8 cellular contexts compared by ENCODE assay signal in the genomic region with DNA sequence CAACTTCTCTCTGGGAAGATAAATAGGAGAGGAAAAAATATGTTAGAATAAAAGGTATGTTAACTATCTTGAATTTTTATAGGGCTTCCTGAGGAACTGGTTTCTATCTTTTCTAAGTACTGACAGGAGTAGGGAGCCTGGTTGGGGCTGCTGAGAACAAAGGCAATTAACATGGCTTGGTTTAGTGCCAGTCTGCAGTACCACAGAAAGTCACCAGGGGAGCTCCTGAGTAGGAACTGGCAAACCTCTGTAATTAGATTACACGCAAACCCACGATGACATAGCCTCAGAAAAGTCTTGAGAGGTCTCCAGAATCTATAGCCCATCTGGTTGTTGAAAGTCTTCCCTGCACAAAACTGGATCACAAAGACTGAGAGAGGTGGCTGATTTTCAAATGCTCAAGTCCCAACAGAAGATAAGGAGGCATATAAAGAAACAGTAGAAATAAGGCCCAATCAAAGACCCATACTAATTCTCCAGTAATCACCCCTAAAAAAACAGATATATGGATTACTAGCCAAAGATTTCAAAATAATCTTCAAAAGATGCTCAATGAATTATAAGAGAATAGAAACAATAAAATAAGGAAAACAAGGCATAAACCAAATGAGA. TPM values are rescaled to one million over a fixed set of nuclear protein-coding genes. Genes with fewer than 3 reads are reported as not detected.
DNase-seq lines count a peak whose midpoint lies in the region; ATAC-seq and TF ChIP-seq lines count a peak whose summit lies in the region.

No MANE protein-coding gene starts in this region.

- no peak overlapping the region for H3K4me2 ChIP-seq in GM23338

- no peak overlapping the region for H2AFZ ChIP-seq in GM23338

- H3K36me3 ChIP-seq in GM23338 (ENCODE audit: insufficient read depth): no peaks in the 10 kb centered on the region

- no peaks in the 10 kb centered on the region for H3F3A ChIP-seq in GM23338 (replicated peaks; ENCODE audit: low read depth)

- no peaks in the 10 kb centered on the region for H3K4me1 Mint-ChIP-seq in activated CD8-positive, alpha-beta memory T cell treated with anti-CD3 and anti-CD28 coated beads, Interleukin-2, amount 10 ng/mL, durations not matched to agents 7 days and 5 days
- no peaks in the 10 kb centered on the region for H3K4me1 Mint-ChIP-seq in GM23338
- H3K4me1 Mint-ChIP-seq in nephron: no peaks in the 10 kb centered on the region
- H3K4me1 Mint-ChIP-seq in immature natural killer cell: no peaks in the 10 kb centered on the region

- H3K4me1 ChIP-seq in GM23338 (ENCODE audit: insufficient read depth): no peaks in the 10 kb centered on the region

- no peak overlapping the region for H3K27ac ChIP-seq in GM23338 (ENCODE audit: low read depth)

- H3K36me3 Mint-ChIP-seq in activated CD8-positive, alpha-beta memory T cell treated with anti-CD3 and anti-CD28 coated beads, Interleukin-2, amount 10 ng/mL, durations not matched to agents 7 days and 5 days: no peaks in the 10 kb centered on the region
- H3K36me3 Mint-ChIP-seq in GM23338 (ENCODE audit: low read depth): no peaks in the 10 kb centered on the region; the same call in 2 of the 3 replicates
- peaks cover 5% of the 10 kb centered on the region for H3K36me3 Mint-ChIP-seq in nephron (ENCODE audit: low read depth)
- no peaks in the 10 kb centered on the region for H3K36me3 Mint-ChIP-seq in immature natural killer cell

- H3K27ac Mint-ChIP-seq in activated CD8-positive, alpha-beta memory T cell treated with anti-CD3 and anti-CD28 coated beads, Interleukin-2, amount 10 ng/mL, durations not matched to agents 7 days and 5 days: no peak overlapping the region
- H3K27ac Mint-ChIP-seq in GM23338 (no peak overlapping the region), nephron (no peak overlapping the region), immature natural killer cell (no peak overlapping the region)

- CTCF ChIA-PET in activated CD8-positive, alpha-beta memory T cell treated with anti-CD3 and anti-CD28 coated beads, Interleukin-2, amount 10 ng/mL, durations not matched to agents 7 days and 5 days (lab: Charles Lee): no interaction called here

- H3K79me2 ChIP-seq in GM23338 (replicated peaks; ENCODE audit: insufficient read depth): no peaks in the 10 kb centered on the region

- H4K20me1 ChIP-seq in GM23338 (replicated peaks; ENCODE audit: insufficient read depth): no peaks in the 10 kb centered on the region

- ATAC-seq in activated CD8-positive, alpha-beta memory T cell treated with anti-CD3 and anti-CD28 coated beads, Interleukin-2, amount 10 ng/mL, durations not matched to agents 7 days and 5 days: no peak
- ATAC-seq in GM23338: peak; percentile 76

- H3K27me3 ChIP-seq in GM23338 (ENCODE audit: insufficient read depth): no peaks in the 10 kb centered on the region

- no peaks in the 10 kb centered on the region for H3K9me2 ChIP-seq in GM23338 (ENCODE audit: insufficient read depth)

- DNase-seq in activated CD8-positive, alpha-beta memory T cell treated with anti-CD3 and anti-CD28 coated beads, Interleukin-2, amount 10 ng/mL, durations not matched to agents 7 days and 5 days: peak; percentile 41
- DNase-seq in activated CD8-positive, alpha-beta memory T cell treated with anti-CD3 and anti-CD28 coated beads for 24 hours: no peak
- DNase-seq in GM23338 (ENCODE audit: low spot score): peak; percentile 87
- peak; percentile 51 for DNase-seq in LoVo (ENCODE audit: low spot score)
- peak; percentile 41 for DNase-seq in amniotic epithelial cell (ENCODE audit: low read depth)
- DNase-seq in retina: no peak
- no peak for DNase-seq in immature natural killer cell

- H3K9me3 Mint-ChIP-seq in activated CD8-positive, alpha-beta memory T cell treated with anti-CD3 and anti-CD28 coated beads, Interleukin-2, amount 10 ng/mL, durations not matched to agents 7 days and 5 days (ENCODE audit: low read depth): peaks cover 11% of the 10 kb centered on the region
- peaks cover 76% of the 10 kb centered on the region for H3K9me3 Mint-ChIP-seq in GM23338
- H3K9me3 Mint-ChIP-seq in nephron: peaks cover 16% of the 10 kb centered on the region
- H3K9me3 Mint-ChIP-seq in immature natural killer cell: peaks cover 5 to 51% (median 23%) of the 10 kb centered on the region in 6 donors

- H3K4me3 ChIP-seq in GM23338: no peak overlapping the region

- no peak overlapping the region for H3K4me3 Mint-ChIP-seq in activated CD8-positive, alpha-beta memory T cell treated with anti-CD3 and anti-CD28 coated beads, Interleukin-2, amount 10 ng/mL, durations not matched to agents 7 days and 5 days
- H3K4me3 Mint-ChIP-seq in GM23338: no peak overlapping the region
- no peak overlapping the region for H3K4me3 Mint-ChIP-seq in nephron
- no peak overlapping the region for H3K4me3 Mint-ChIP-seq in immature natural killer cell

- no peaks in the 10 kb centered on the region for H3K27me3 Mint-ChIP-seq in activated CD8-positive, alpha-beta memory T cell treated with anti-CD3 and anti-CD28 coated beads, Interleukin-2, amount 10 ng/mL, durations not matched to agents 7 days and 5 days
- no peaks in the 10 kb centered on the region for H3K27me3 Mint-ChIP-seq in GM23338 (ENCODE audit: insufficient read depth, low read depth, poor library complexity)
- no peaks in the 10 kb centered on the region for H3K27me3 Mint-ChIP-seq in nephron (ENCODE audit: low read depth)
- H3K27me3 Mint-ChIP-seq in immature natural killer cell (ENCODE audit: low read depth in 3 of 3): no peaks in the 10 kb centered on the region

- TF ChIP-seq CTCF in GM23338 (conservative IDR thresholded peaks at IDR 0.05; ENCODE audit: low read depth in 2 of 2) (peak; percentile 62 to 66), nephron (IDR thresholded peaks at IDR 0.05; ENCODE audit: unreplicated experiment in 3 of 3) (peak; percentile 23 to 51 (median 28))

TF ChIP-seq in GM23338, 12 proteins besides CTCF, POLR2A, EP300 and RAD21 (continues in another document):
- no peak for TF ChIP-seq EZH2phosphoT487 (IDR thresholded peaks at IDR 0.05; ENCODE audit: unreplicated experiment)
- TF ChIP-seq, protein P1, sequence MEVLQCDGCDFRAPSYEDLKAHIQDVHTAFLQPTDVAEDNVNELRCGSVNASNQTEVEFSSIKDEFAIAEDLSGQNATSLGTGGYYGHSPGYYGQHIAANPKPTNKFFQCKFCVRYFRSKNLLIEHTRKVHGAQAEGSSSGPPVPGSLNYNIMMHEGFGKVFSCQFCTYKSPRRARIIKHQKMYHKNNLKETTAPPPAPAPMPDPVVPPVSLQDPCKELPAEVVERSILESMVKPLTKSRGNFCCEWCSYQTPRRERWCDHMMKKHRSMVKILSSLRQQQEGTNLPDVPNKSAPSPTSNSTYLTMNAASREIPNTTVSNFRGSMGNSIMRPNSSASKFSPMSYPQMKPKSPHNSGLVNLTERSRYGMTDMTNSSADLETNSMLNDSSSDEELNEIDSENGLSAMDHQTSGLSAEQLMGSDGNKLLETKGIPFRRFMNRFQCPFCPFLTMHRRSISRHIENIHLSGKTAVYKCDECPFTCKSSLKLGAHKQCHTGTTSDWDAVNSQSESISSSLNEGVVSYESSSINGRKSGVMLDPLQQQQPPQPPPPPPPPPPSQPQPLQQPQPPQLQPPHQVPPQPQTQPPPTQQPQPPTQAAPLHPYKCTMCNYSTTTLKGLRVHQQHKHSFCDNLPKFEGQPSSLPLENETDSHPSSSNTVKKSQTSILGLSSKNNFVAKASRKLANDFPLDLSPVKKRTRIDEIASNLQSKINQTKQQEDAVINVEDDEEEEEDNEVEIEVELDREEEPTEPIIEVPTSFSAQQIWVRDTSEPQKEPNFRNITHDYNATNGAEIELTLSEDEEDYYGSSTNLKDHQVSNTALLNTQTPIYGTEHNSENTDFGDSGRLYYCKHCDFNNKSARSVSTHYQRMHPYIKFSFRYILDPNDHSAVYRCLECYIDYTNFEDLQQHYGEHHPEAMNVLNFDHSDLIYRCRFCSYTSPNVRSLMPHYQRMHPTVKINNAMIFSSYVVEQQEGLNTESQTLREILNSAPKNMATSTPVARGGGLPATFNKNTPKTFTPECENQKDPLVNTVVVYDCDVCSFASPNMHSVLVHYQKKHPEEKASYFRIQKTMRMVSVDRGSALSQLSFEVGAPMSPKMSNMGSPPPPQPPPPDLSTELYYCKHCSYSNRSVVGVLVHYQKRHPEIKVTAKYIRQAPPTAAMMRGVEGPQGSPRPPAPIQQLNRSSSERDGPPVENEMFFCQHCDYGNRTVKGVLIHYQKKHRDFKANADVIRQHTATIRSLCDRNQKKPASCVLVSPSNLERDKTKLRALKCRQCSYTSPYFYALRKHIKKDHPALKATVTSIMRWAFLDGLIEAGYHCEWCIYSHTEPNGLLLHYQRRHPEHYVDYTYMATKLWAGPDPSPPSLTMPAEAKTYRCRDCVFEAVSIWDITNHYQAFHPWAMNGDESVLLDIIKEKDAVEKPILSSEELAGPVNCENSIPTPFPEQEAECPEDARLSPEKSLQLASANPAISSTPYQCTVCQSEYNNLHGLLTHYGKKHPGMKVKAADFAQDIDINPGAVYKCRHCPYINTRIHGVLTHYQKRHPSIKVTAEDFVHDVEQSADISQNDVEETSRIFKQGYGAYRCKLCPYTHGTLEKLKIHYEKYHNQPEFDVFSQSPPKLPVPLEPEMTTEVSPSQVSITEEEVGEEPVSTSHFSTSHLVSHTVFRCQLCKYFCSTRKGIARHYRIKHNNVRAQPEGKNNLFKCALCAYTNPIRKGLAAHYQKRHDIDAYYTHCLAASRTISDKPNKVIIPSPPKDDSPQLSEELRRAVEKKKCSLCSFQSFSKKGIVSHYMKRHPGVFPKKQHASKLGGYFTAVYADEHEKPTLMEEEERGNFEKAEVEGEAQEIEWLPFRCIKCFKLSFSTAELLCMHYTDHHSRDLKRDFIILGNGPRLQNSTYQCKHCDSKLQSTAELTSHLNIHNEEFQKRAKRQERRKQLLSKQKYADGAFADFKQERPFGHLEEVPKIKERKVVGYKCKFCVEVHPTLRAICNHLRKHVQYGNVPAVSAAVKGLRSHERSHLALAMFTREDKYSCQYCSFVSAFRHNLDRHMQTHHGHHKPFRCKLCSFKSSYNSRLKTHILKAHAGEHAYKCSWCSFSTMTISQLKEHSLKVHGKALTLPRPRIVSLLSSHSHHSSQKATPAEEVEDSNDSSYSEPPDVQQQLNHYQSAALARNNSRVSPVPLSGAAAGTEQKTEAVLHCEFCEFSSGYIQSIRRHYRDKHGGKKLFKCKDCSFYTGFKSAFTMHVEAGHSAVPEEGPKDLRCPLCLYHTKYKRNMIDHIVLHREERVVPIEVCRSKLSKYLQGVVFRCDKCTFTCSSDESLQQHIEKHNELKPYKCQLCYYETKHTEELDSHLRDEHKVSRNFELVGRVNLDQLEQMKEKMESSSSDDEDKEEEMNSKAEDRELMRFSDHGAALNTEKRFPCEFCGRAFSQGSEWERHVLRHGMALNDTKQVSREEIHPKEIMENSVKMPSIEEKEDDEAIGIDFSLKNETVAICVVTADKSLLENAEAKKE (CRISPR knock-in tag; IDR thresholded peaks at IDR 0.05): no peak
- TF ChIP-seq EZH2 (IDR thresholded peaks at IDR 0.05; ENCODE audit: low read depth, unreplicated experiment): no peak

RNA-seq across cellular contexts. Expression of a gene that starts 11.7 kb away (rescaled TPM):
- not detected for total RNA-seq in activated CD8-positive, alpha-beta memory T cell treated with anti-CD3 and anti-CD28 coated beads, Interleukin-2, amount 10 ng/mL, durations not matched to agents 7 days and 5 days
- total RNA-seq in GM23338 (2014; rRNA removed; shearing (Covaris generic)): not detected in 2 replicates
- not detected in 2 replicates for polyA plus RNA-seq in GM23338 (2016; fragmentation: Nextera tagmentation; extraction: Ambion mirVana)
- not detected for polyA plus RNA-seq in immature natural killer cell

Comparison
In these comparisons a context has a peak if more than half of its experiments do, and no peak if none do; other contexts are left out.
1. DNase-seq: peak in activated CD8-positive, alpha-beta memory T cell treated with anti-CD3 and anti-CD28 coated beads, Interleukin-2, amount 10 ng/mL, durations not matched to agents 7 days and 5 days (single experiment), GM23338 (single experiment), LoVo (single experiment) and amniotic epithelial cell (single experiment); none in activated CD8-positive, alpha-beta memory T cell treated with anti-CD3 and anti-CD28 coated beads for 24 hours (single experiment), retina (single experiment) and immature natural killer cell (0 of 3).